8 cellular contexts compared by ENCODE assay signal in the genomic region with DNA sequence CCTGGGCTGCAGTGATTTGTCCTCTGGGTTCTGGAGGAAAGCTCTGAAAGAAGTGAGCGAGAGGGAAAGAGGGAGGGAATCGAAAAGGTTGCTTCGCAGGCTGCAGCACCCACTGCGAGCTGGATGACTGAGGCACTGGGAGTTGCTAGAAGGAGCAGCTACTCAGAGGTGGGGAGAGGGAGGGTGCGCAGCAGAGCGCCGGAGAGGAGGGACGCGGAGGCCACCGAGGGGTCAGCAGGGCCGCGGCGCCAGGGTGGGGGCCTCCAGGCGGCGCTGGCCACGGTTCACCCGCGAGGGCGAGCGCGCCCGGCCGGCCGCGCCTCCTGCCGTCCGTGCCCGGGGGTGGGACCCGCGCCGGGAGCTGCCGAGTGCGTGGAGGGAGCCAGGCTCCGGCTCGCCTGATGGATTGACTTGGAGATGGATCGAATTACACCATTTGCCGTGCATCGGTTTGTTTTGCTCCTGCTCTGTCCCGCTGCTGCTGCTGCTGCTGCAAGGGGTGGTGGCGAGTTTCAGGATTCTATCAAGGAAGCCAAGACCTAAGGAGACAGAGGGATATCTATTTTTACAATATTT. TPM values are rescaled to one million over a fixed set of nuclear protein-coding genes. Genes with fewer than 3 reads are reported as not detected.
DNase-seq lines count a peak whose midpoint lies in the region; ATAC-seq and TF ChIP-seq lines count a peak whose summit lies in the region.

A gene with protein sequence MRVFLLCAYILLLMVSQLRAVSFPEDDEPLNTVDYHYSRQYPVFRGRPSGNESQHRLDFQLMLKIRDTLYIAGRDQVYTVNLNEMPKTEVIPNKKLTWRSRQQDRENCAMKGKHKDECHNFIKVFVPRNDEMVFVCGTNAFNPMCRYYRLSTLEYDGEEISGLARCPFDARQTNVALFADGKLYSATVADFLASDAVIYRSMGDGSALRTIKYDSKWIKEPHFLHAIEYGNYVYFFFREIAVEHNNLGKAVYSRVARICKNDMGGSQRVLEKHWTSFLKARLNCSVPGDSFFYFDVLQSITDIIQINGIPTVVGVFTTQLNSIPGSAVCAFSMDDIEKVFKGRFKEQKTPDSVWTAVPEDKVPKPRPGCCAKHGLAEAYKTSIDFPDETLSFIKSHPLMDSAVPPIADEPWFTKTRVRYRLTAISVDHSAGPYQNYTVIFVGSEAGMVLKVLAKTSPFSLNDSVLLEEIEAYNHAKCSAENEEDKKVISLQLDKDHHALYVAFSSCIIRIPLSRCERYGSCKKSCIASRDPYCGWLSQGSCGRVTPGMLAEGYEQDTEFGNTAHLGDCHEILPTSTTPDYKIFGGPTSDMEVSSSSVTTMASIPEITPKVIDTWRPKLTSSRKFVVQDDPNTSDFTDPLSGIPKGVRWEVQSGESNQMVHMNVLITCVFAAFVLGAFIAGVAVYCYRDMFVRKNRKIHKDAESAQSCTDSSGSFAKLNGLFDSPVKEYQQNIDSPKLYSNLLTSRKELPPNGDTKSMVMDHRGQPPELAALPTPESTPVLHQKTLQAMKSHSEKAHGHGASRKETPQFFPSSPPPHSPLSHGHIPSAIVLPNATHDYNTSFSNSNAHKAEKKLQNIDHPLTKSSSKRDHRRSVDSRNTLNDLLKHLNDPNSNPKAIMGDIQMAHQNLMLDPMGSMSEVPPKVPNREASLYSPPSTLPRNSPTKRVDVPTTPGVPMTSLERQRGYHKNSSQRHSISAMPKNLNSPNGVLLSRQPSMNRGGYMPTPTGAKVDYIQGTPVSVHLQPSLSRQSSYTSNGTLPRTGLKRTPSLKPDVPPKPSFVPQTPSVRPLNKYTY (plus strand): TSS at position 470 of the 576 bp plus-strand sequence. CDS start 42,294 bp downstream, outside the sequence.

- H2BK120ac ChIP-seq in mesenchymal stem cell (ENCODE audit: low read depth, low read length), result peak within 1 kb of the TSS; percentile 83

- peak within 1 kb of the TSS; percentile 80 for H4K8ac ChIP-seq in mesenchymal stem cell (ENCODE audit: low read length)

- H3K4me2 ChIP-seq in mesenchymal stem cell (ENCODE audit: low read length, poor library complexity, severe bottlenecking), result peak within 1 kb of the TSS; percentile 99

- no peak; the same call in 1 of the 2 replicates for TF ChIP-seq CTCF in A673 (conservative IDR thresholded peaks at IDR 0.05; ENCODE audit: low read depth, low read length)
- TF ChIP-seq CTCF in tibial artery (IDR thresholded peaks at IDR 0.05), result peak; percentile 23 to 43

- no peak within 1 kb of the TSS for H2BK5ac ChIP-seq in mesenchymal stem cell (ENCODE audit: low read depth, low read length, poor library complexity, severe bottlenecking)

- CTCF ChIA-PET in A673 (lab: Charles Lee), result interaction anchor here (0.7 to 1.5 kb wide), 5 partner anchors 13 to 522 kb away, joined by 3 to 4 read pairs (median 3); no protein-coding TSS in a partner anchor

- peak; percentile 90 for DNase-seq in A673 (ENCODE audit: low spot score)
- peak; percentile 29 for DNase-seq in HS-5 (ENCODE audit: low read depth)
- peak; percentile 93 for DNase-seq in mesenchymal stem cell
- DNase-seq in tibial artery, result peak; percentile 71 to 86
- no peak for DNase-seq in activated T-cell treated with anti-CD3 and anti-CD28 coated beads for 4 hours

- H3K79me1 ChIP-seq in mesenchymal stem cell (replicated peaks; ENCODE audit: low read length, poor library complexity, severe bottlenecking), result peaks cover 2% of the 10 kb centered on the region

- peak within 1 kb of the TSS; percentile 63 for H3K9ac ChIP-seq in mesenchymal stem cell (ENCODE audit: low read length)

- POLR2A ChIA-PET in A673 (lab: Charles Lee; ENCODE audit: low non-redundant PET), result interaction anchor here (0.7 kb wide), 1 partner anchor 144 kb away, joined by 8 read pairs; no protein-coding TSS in a partner anchor

- BruUV-seq in A673 (replicated peaks; lab: Mats Ljungman, UMichigan), result no TSS peak

- ATAC-seq in esophagus mucosa (peak; percentile 45), GM18907 (IDR thresholded peaks at IDR 0.05; ENCODE audit: unreplicated experiment) (no peak)

- H2AFZ ChIP-seq in mesenchymal stem cell (ENCODE audit: low read depth, low read length), result peak within 1 kb of the TSS; percentile 46

- WGBS in mesenchymal stem cell, result under 1% methylated on average over 31 of the region's 40 CpGs

- no peak within 1 kb of the TSS for H2AK5ac ChIP-seq in mesenchymal stem cell (ENCODE audit: low read length, severe bottlenecking)

- H3K4me3 ChIP-seq in A673 (ENCODE audit: low read depth, low read length, poor library complexity, severe bottlenecking) (peak within 1 kb of the TSS; percentile 76), mesenchymal stem cell (ENCODE audit: insufficient read depth in 1 of 2, low read depth in 1 of 2, low read length in 2 of 2) (peak within 1 kb of the TSS; percentile 61 to 81), tibial artery (peak within 1 kb of the TSS; percentile 55 to 87)

- peak within 1 kb of the TSS; percentile 69 for H3K27ac ChIP-seq in A673 (ENCODE audit: low read depth, low read length, poor library complexity, severe bottlenecking)
- H3K27ac ChIP-seq in mesenchymal stem cell (ENCODE audit: low read length, poor library complexity, severe bottlenecking), result peak within 1 kb of the TSS; percentile 33
- H3K27ac ChIP-seq in tibial artery, result peak within 1 kb of the TSS; percentile 77 to 92

- peak within 1 kb of the TSS in 1 of 2 experiments; percentile 11 for H3K14ac ChIP-seq in mesenchymal stem cell (ENCODE audit: low read length in 2 of 2)

- H4K91ac ChIP-seq in mesenchymal stem cell (ENCODE audit: low read length), result peak within 1 kb of the TSS; percentile 68

- peak within 1 kb of the TSS in 1 of 2 experiments; percentile 22 for H3K4ac ChIP-seq in mesenchymal stem cell (ENCODE audit: low read depth in 1 of 2, low read length in 2 of 2)

- H2BK12ac ChIP-seq in mesenchymal stem cell (ENCODE audit: low read length in 2 of 2), result peak within 1 kb of the TSS in 1 of 2 experiments; percentile 45

- H3K27me3 ChIP-seq in A673 (replicated peaks; ENCODE audit: insufficient read depth, low read depth, low read length, poor library complexity) (no peaks in the 10 kb centered on the region), mesenchymal stem cell (ENCODE audit: control insufficient read depth in 1 of 2, insufficient read depth in 1 of 2, low read length in 2 of 2) (peaks cover 4 to 23% of the 10 kb centered on the region in 2 experiments), tibial artery (no peaks in the 10 kb centered on the region)

- peak within 1 kb of the TSS; percentile 90 for H2BK15ac ChIP-seq in mesenchymal stem cell (ENCODE audit: low read depth, poor library complexity, severe bottlenecking)

- H3K36me3 ChIP-seq in A673 (ENCODE audit: insufficient read depth, low read length, poor library complexity, severe bottlenecking), result no peaks in the 10 kb centered on the region
- H3K36me3 ChIP-seq in mesenchymal stem cell (ENCODE audit: control insufficient read depth in 1 of 2, insufficient read depth in 2 of 2, low read depth in 1 of 2, low read length in 2 of 2), result no peaks in the 10 kb centered on the region
- no peaks in the 10 kb centered on the region for H3K36me3 ChIP-seq in tibial artery

- peak within 1 kb of the TSS in 1 of 2 experiments; percentile 96 for H3K23ac ChIP-seq in mesenchymal stem cell (ENCODE audit: low read length in 2 of 2)

- intact Hi-C loops in A673 (cut with micrococcal nuclease; ENCODE audit: unreplicated experiment) (loop anchor here (2.0 to 10.0 kb wide), 5 partner anchors 242 to 568 kb away; no protein-coding TSS in a partner anchor), tibial artery (cut with DNase I; ENCODE audit: low total_unique reads) (no loop called here)

- peak within 1 kb of the TSS; percentile 77 to 84 for H3K18ac ChIP-seq in mesenchymal stem cell (ENCODE audit: low read depth in 1 of 2, low read length in 2 of 2)

- H3K4me1 ChIP-seq in A673 (ENCODE audit: insufficient read depth, low read length, poor library complexity, severe bottlenecking), result peaks cover 50% of the 10 kb centered on the region
- H3K4me1 ChIP-seq in mesenchymal stem cell (ENCODE audit: control insufficient read depth, insufficient read depth, low read depth, low read length), result peaks cover 2% of the 10 kb centered on the region
- H3K4me1 ChIP-seq in tibial artery, result peaks cover 0 to 44% (median 20%) of the 10 kb centered on the region in 4 donors

- H3K9me3 ChIP-seq in A673 (ENCODE audit: low read depth, low read length, poor library complexity, severe bottlenecking), result no peaks in the 10 kb centered on the region
- no peaks in the 10 kb centered on the region for H3K9me3 ChIP-seq in mesenchymal stem cell (ENCODE audit: control insufficient read depth, low read length)
- no peaks in the 10 kb centered on the region for H3K9me3 ChIP-seq in tibial artery

TF ChIP-seq in PFSK-1, 5 proteins besides CTCF, POLR2A, EP300 and RAD21 (continues in another document):
- TF ChIP-seq, protein P1, sequence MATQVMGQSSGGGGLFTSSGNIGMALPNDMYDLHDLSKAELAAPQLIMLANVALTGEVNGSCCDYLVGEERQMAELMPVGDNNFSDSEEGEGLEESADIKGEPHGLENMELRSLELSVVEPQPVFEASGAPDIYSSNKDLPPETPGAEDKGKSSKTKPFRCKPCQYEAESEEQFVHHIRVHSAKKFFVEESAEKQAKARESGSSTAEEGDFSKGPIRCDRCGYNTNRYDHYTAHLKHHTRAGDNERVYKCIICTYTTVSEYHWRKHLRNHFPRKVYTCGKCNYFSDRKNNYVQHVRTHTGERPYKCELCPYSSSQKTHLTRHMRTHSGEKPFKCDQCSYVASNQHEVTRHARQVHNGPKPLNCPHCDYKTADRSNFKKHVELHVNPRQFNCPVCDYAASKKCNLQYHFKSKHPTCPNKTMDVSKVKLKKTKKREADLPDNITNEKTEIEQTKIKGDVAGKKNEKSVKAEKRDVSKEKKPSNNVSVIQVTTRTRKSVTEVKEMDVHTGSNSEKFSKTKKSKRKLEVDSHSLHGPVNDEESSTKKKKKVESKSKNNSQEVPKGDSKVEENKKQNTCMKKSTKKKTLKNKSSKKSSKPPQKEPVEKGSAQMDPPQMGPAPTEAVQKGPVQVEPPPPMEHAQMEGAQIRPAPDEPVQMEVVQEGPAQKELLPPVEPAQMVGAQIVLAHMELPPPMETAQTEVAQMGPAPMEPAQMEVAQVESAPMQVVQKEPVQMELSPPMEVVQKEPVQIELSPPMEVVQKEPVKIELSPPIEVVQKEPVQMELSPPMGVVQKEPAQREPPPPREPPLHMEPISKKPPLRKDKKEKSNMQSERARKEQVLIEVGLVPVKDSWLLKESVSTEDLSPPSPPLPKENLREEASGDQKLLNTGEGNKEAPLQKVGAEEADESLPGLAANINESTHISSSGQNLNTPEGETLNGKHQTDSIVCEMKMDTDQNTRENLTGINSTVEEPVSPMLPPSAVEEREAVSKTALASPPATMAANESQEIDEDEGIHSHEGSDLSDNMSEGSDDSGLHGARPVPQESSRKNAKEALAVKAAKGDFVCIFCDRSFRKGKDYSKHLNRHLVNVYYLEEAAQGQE (IDR thresholded peaks at IDR 0.05; ENCODE audit: insufficient read depth in 1 of 2, low read depth in 2 of 2, low read length in 2 of 2), result no peak
- 0 out of 2 replicates have a peak, but pooled peaks have one; percentile 44 for TF ChIP-seq TAF1 (IDR thresholded peaks at IDR 0.05; ENCODE audit: borderline replicate concordance, insufficient read depth, low read length)

RNA-seq across cellular contexts. Expression of the gene that starts here (rescaled TPM):
- total RNA-seq in A673 (2021), result 10.9 and 11.0 TPM in 2 replicates
- polyA plus RNA-seq in PFSK-1 (2012; ENCODE audit: insufficient read length, low read depth), result 2.8 TPM
- total RNA-seq in esophagus mucosa, result 0.92 TPM
- 20.3 TPM for polyA plus RNA-seq in mesenchymal stem cell (2013, experiment 1 of 2)
- polyA plus RNA-seq in mesenchymal stem cell (2013, experiment 2 of 2), result 19.3 TPM

Comparison
In these comparisons a context has a peak if more than half of its experiments do, and no peak if none do; other contexts are left out.
1. Peak in ATAC-seq in esophagus mucosa; RNA of the gene not detected or under 1 TPM.
2. H3K27ac ChIP-seq: peak in every context shown above with its lines; median percentile 84 in tibial artery; 69 in A673; 33 in mesenchymal stem cell.